ENCODE assay signal across 1 cellular context in the genomic region with DNA sequence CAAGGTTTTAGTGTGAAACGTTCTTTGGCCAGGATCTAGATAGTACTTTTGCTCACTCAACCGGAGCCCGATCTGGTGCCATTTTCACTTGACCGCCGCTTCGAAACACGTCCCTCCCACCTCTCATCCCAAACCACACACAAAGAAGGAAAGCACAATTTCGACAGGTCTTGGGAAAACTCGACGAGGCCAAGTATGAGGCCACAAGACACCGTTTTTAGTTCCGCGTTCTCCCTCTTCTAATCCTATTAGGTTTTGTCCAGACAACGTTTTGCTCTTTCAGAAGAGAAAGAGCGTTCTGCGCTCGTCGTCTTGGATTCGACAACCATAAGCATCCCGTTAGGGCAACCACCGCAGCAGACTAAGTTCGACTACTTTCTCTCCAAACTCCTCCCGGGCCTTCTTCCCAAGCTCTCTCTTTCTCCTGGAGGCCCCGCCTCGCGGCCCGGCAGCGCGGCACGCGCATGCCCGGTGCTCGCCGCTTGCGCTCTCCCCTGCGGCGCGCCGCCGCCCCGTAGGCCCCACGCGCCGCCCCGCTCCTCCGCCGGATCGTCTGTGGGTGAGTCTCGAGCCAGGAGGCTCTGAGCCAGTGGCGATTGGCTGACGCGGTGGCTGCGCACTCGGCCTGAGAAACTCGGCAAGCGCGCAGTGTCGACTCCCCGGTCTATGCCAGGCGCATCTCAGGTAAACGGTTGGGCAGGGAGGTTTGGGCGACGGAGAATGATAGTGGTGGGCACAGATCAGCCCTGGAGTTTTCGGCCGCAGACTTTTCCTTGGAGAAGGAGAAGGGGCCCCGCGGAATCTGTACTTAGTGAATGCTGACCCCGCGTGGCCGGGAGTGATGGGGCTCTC.
TF ChIP-seq lines count a peak whose summit lies in the region.

A gene with protein sequence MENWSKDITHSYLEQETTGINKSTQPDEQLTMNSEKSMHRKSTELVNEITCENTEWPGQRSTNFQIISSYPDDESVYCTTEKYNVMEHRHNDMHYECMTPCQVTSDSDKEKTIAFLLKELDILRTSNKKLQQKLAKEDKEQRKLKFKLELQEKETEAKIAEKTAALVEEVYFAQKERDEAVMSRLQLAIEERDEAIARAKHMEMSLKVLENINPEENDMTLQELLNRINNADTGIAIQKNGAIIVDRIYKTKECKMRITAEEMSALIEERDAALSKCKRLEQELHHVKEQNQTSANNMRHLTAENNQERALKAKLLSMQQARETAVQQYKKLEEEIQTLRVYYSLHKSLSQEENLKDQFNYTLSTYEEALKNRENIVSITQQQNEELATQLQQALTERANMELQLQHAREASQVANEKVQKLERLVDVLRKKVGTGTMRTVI (plus strand): TSS at position 517 of the 852 bp plus-strand sequence. CDS start 49,952 bp downstream, outside the sequence.

TF ChIP-seq in HepG2, 621 proteins besides CTCF, POLR2A, EP300 and RAD21 (continued from another document and continues in another):
- TF ChIP-seq PRDM10 (CRISPR knock-in tag; IDR thresholded peaks at IDR 0.05; ENCODE audit: low read depth) (peak; percentile 50; the same call in 1 of the 2 replicates), YEATS2 (CRISPR knock-in tag; IDR thresholded peaks at IDR 0.05; ENCODE audit: borderline replicate concordance) (peak; percentile 83), ZNF546 (CRISPR knock-in tag; conservative IDR thresholded peaks at IDR 0.05) (peak; percentile 89), ZFAT (CRISPR knock-in tag; conservative IDR thresholded peaks at IDR 0.05) (peak; percentile 90; the same call in 1 of the 2 replicates), ATRX (CRISPR knock-in tag; IDR thresholded peaks at IDR 0.05; ENCODE audit: borderline replicate concordance) (no peak), GZF1 (CRISPR knock-in tag; IDR thresholded peaks at IDR 0.05) (peak; percentile 83; the same call in 1 of the 2 replicates), ZNF280B (CRISPR knock-in tag; IDR thresholded peaks at IDR 0.05; ENCODE audit: borderline replicate concordance) (peak; percentile 95), PLRG1 (conservative IDR thresholded peaks at IDR 0.05) (no peak), SAFB2 (CRISPR knock-in tag; IDR thresholded peaks at IDR 0.05; ENCODE audit: borderline replicate concordance, low read depth) (peak; percentile 96), CCDC6 (CRISPR knock-in tag; IDR thresholded peaks at IDR 0.05) (peak; percentile 99), ZNF451 (CRISPR knock-in tag; IDR thresholded peaks at IDR 0.05) (peak; percentile 99), CHD4 (IDR thresholded peaks at IDR 0.05; ENCODE audit: borderline replicate concordance, low read length) (peak; percentile 72; the same call in 1 of the 2 replicates), ZNF7 (CRISPR knock-in tag; IDR thresholded peaks at IDR 0.05) (no peak; the same call in 1 of the 2 replicates), MAZ (IDR thresholded peaks at IDR 0.05; ENCODE audit: borderline replicate concordance, low read depth, low read length) (peak; percentile 45; the same call in 1 of the 2 replicates), MAZ (CRISPR knock-in tag; IDR thresholded peaks at IDR 0.05; ENCODE audit: low read depth) (peak; percentile 99), ZNF777 (CRISPR knock-in tag; IDR thresholded peaks at IDR 0.05) (peak; percentile 84), FOXA1 (IDR thresholded peaks at IDR 0.05) (no peak), FOXA1 (CRISPR knock-in tag; IDR thresholded peaks at IDR 0.05) (peak; percentile 52), ZNF556 (CRISPR knock-in tag; IDR thresholded peaks at IDR 0.05; ENCODE audit: borderline replicate concordance) (peak; percentile 84; the same call in 1 of the 2 replicates), ZFP36L2 (CRISPR knock-in tag; IDR thresholded peaks at IDR 0.05) (no peak; the same call in 1 of the 2 replicates), SNAPC5 (CRISPR knock-in tag; IDR thresholded peaks at IDR 0.05; ENCODE audit: borderline replicate concordance) (no peak), ZZZ3 (CRISPR knock-in tag; IDR thresholded peaks at IDR 0.05; ENCODE audit: borderline replicate concordance) (peak; percentile 31; the same call in 1 of the 2 replicates), ZNF569 (CRISPR knock-in tag; IDR thresholded peaks at IDR 0.05; ENCODE audit: borderline replicate concordance) (no peak), PHF21A (CRISPR knock-in tag; IDR thresholded peaks at IDR 0.05) (peak; percentile 91)
- TF ChIP-seq, protein P1, sequence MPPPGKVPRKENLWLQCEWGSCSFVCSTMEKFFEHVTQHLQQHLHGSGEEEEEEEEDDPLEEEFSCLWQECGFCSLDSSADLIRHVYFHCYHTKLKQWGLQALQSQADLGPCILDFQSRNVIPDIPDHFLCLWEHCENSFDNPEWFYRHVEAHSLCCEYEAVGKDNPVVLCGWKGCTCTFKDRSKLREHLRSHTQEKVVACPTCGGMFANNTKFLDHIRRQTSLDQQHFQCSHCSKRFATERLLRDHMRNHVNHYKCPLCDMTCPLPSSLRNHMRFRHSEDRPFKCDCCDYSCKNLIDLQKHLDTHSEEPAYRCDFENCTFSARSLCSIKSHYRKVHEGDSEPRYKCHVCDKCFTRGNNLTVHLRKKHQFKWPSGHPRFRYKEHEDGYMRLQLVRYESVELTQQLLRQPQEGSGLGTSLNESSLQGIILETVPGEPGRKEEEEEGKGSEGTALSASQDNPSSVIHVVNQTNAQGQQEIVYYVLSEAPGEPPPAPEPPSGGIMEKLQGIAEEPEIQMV (CRISPR knock-in tag; IDR thresholded peaks at IDR 0.05; ENCODE audit: low read depth): peak; percentile 97
- TF ChIP-seq, protein P2, sequence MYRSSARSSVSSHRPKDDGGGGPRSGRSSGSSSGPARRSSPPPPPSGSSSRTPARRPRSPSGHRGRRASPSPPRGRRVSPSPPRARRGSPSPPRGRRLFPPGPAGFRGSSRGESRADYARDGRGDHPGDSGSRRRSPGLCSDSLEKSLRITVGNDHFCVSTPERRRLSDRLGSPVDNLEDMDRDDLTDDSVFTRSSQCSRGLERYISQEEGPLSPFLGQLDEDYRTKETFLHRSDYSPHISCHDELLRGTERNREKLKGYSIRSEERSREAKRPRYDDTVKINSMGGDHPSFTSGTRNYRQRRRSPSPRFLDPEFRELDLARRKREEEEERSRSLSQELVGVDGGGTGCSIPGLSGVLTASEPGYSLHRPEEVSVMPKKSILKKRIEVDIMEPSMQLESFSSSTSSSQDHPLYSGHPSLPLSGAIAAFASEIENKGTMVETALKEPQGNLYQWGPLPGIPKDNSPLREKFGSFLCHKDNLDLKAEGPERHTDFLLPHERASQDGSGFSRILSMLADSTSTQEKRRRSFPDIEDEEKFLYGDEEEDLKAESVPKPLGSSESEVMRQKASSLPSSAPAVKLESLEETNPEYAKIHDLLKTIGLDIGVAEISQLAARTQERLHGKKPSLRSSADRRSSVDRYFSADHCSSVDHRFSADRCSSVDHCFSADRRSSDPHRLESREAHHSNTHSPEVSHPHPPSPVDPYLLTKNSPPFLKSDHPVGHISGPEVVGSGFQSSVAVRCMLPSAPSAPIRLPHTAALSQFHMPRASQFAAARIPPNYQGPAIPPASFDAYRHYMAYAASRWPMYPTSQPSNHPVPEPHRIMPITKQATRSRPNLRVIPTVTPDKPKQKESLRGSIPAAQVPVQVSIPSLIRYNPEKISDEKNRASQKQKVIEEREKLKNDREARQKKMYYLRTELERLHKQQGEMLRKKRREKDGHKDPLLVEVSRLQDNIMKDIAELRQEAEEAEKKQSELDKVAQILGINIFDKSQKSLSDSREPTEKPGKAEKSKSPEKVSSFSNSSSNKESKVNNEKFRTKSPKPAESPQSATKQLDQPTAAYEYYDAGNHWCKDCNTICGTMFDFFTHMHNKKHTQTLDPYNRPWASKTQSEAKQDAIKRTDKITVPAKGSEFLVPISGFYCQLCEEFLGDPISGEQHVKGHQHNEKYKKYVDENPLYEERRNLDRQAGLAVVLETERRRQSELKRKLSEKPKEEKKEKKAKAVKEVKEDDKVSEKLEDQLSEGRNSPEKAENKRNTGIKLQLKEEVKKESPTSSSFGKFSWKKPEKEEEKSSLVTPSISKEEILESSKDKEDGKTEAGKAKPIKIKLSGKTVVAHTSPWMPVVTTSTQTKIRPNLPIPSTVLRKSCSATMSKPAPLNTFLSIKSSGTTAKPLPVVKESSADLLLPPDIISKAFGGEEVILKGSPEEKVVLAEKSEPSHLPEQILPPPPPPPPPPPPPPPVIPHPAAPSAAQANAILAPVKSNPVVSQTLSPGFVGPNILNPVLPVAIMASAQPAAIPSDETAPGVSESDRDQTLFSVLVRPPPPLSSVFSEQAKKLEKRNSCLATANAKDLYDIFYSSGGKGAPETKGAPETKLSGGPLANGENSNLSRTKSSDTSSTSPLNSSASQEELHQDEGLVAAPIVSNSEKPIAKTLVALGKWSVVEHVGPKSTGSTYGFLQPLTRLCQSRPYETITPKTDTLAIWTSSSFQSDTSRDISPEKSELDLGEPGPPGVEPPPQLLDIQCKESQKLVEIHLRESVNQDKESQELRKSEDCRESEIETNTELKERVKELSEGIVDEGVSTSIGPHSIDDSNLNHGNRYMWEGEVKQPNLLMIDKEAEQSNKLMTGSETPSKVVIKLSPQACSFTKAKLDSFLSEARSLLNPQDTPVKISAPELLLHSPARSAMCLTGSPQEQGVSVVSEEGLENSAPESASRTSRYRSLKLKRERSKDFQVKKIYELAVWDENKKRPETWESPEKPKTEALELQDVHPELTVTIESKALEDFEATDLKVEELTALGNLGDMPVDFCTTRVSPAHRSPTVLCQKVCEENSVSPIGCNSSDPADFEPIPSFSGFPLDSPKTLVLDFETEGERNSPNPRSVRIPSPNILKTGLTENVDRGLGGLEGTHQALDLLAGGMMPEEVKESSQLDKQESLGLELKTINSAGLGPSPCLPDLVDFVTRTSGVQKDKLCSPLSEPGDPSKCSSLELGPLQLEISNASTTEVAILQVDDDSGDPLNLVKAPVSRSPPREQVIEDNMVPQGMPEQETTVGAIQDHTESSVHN (CRISPR knock-in tag; IDR thresholded peaks at IDR 0.05): no peak
- TF ChIP-seq, protein P3, sequence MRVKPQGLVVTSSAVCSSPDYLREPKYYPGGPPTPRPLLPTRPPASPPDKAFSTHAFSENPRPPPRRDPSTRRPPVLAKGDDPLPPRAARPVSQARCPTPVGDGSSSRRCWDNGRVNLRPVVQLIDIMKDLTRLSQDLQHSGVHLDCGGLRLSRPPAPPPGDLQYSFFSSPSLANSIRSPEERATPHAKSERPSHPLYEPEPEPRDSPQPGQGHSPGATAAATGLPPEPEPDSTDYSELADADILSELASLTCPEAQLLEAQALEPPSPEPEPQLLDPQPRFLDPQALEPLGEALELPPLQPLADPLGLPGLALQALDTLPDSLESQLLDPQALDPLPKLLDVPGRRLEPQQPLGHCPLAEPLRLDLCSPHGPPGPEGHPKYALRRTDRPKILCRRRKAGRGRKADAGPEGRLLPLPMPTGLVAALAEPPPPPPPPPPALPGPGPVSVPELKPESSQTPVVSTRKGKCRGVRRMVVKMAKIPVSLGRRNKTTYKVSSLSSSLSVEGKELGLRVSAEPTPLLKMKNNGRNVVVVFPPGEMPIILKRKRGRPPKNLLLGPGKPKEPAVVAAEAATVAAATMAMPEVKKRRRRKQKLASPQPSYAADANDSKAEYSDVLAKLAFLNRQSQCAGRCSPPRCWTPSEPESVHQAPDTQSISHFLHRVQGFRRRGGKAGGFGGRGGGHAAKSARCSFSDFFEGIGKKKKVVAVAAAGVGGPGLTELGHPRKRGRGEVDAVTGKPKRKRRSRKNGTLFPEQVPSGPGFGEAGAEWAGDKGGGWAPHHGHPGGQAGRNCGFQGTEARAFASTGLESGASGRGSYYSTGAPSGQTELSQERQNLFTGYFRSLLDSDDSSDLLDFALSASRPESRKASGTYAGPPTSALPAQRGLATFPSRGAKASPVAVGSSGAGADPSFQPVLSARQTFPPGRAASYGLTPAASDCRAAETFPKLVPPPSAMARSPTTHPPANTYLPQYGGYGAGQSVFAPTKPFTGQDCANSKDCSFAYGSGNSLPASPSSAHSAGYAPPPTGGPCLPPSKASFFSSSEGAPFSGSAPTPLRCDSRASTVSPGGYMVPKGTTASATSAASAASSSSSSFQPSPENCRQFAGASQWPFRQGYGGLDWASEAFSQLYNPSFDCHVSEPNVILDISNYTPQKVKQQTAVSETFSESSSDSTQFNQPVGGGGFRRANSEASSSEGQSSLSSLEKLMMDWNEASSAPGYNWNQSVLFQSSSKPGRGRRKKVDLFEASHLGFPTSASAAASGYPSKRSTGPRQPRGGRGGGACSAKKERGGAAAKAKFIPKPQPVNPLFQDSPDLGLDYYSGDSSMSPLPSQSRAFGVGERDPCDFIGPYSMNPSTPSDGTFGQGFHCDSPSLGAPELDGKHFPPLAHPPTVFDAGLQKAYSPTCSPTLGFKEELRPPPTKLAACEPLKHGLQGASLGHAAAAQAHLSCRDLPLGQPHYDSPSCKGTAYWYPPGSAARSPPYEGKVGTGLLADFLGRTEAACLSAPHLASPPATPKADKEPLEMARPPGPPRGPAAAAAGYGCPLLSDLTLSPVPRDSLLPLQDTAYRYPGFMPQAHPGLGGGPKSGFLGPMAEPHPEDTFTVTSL (CRISPR knock-in tag; IDR thresholded peaks at IDR 0.05; ENCODE audit: borderline replicate concordance): no peak
